In genomic region chr12:94183702-94184379, GRCh38 we compare ENCODE assay signal across 2 cellular contexts.
TF ChIP-seq lines count a peak whose summit lies in the region.

No MANE protein-coding gene starts in this region.

TF ChIP-seq in K562, 482 proteins besides CTCF, POLR2A, EP300 and RAD21:
- TF ChIP-seq HMGN3 (IDR thresholded peaks at IDR 0.05; ENCODE audit: borderline replicate concordance, extremely low read depth, insufficient read length, low read depth, low read length) (no peak), SMARCA5 (IDR thresholded peaks at IDR 0.05) (no peak), RB1 (IDR thresholded peaks at IDR 0.05; ENCODE audit: low read depth) (no peak), ZNF316 (IDR thresholded peaks at IDR 0.05) (no peak), CEBPB (tag; IDR thresholded peaks at IDR 0.05) (peak; percentile 23; the same call in 1 of the 2 replicates)

TF ChIP-seq in liver, 16 proteins besides CTCF, POLR2A, EP300 and RAD21:
- TF ChIP-seq YY1 (IDR thresholded peaks at IDR 0.05) (peak; percentile 65), HNF4A (conservative IDR thresholded peaks at IDR 0.05) (peak; percentile 91 to 95), GABPA (IDR thresholded peaks at IDR 0.05 in 1 of 2, conservative IDR thresholded peaks at IDR 0.05 in 1 of 2) (no peak), TAF1 (conservative IDR thresholded peaks at IDR 0.05) (no peak), ZBTB33 (IDR thresholded peaks at IDR 0.05) (peak; percentile 33), MAX (IDR thresholded peaks at IDR 0.05) (peak; percentile 30), REST (IDR thresholded peaks at IDR 0.05) (peak; percentile 27), FOXA1 (IDR thresholded peaks at IDR 0.05) (no peak), EGR1 (IDR thresholded peaks at IDR 0.05; ENCODE audit: low read depth in 2 of 2) (no peak), SP1 (IDR thresholded peaks at IDR 0.05) (peak; percentile 90), HNF4G (IDR thresholded peaks at IDR 0.05) (peak; percentile 82), RXRA (IDR thresholded peaks at IDR 0.05) (peak; percentile 65 to 78), NR2F2 (IDR thresholded peaks at IDR 0.05) (no peak), JUND (IDR thresholded peaks at IDR 0.05) (peak in 1 of 2 donors; percentile 67), FOXA2 (IDR thresholded peaks at IDR 0.05) (no peak)
